ENCODE assay signal across 1 cellular context in genomic region chr1:2412395-2412772, GRCh38.
A peak's percentile ranks its signal among the peaks of the same experiment; 100 is the strongest.
TF ChIP-seq lines count a peak whose summit lies in the region.

Gene PEX10 (minus strand): TSS chr1:2412564. CDS start chr1:2412502, 62 bp downstream.

TF ChIP-seq in H1, 55 proteins besides CTCF, POLR2A, EP300 and RAD21:
- TF ChIP-seq ZNF274 (IDR thresholded peaks at IDR 0.05; ENCODE audit: borderline replicate concordance, extremely low read depth, low read length) (no peak), RFX5 (IDR thresholded peaks at IDR 0.05; ENCODE audit: borderline replicate concordance, low read depth, low read length) (no peak), ATF2 (IDR thresholded peaks at IDR 0.05; ENCODE audit: low read length) (no peak), ASH2L (IDR thresholded peaks at IDR 0.05; ENCODE audit: low read length) (peak; percentile 76), TAF1 (IDR thresholded peaks at IDR 0.05; ENCODE audit: low read depth, low read length) (peak; percentile 15; the same call in 1 of the 2 replicates), NRF1 (IDR thresholded peaks at IDR 0.05; ENCODE audit: low read depth, low read length) (no peak), FOSL1 (IDR thresholded peaks at IDR 0.05; ENCODE audit: insufficient read depth, low read depth, low read length) (no peak), CBX8 (IDR thresholded peaks at IDR 0.05; ENCODE audit: borderline replicate concordance, low read depth, low read length) (no peak), SIN3A (conservative IDR thresholded peaks at IDR 0.05 in 1 of 2, IDR thresholded peaks at IDR 0.05 in 1 of 2; ENCODE audit: low read depth in 1 of 2, low read length in 2 of 2) (peak in 1 of 2 experiments; percentile 91; a peak in 1 of 4 replicates), TAF7 (optimal IDR thresholded peaks at IDR 0.05; ENCODE audit: borderline replicate concordance, low read depth, low read length) (peak; percentile 66), RBBP5 (IDR thresholded peaks at IDR 0.05; ENCODE audit: borderline replicate concordance, low read depth, low read length) (peak; percentile 92), CHD7 (IDR thresholded peaks at IDR 0.05; ENCODE audit: insufficient replicate concordance, low read length) (no peak), ATF3 (IDR thresholded peaks at IDR 0.05; ENCODE audit: insufficient read depth, low read depth, low read length) (peak; percentile 82; the same call in 1 of the 2 replicates), TCF12 (IDR thresholded peaks at IDR 0.05; ENCODE audit: low read depth, low read length) (no peak), SUZ12 (IDR thresholded peaks at IDR 0.05; ENCODE audit: low read length) (no peak), KDM4A (IDR thresholded peaks at IDR 0.05; ENCODE audit: low read depth, low read length, severe bottlenecking) (peak; percentile 99), NANOG (IDR thresholded peaks at IDR 0.05; ENCODE audit: insufficient read depth, low read depth, low read length, poor library complexity, severe bottlenecking) (no peak), GABPA (IDR thresholded peaks at IDR 0.05; ENCODE audit: borderline replicate concordance, insufficient read depth, low read length) (no peak), TEAD4 (IDR thresholded peaks at IDR 0.05; ENCODE audit: low read depth, low read length) (no peak), POU5F1 (IDR thresholded peaks at IDR 0.05; ENCODE audit: low read depth, low read length) (no peak), EGR1 (IDR thresholded peaks at IDR 0.05; ENCODE audit: borderline replicate concordance, low read depth, low read length) (peak; percentile 82), BACH1 (IDR thresholded peaks at IDR 0.05; ENCODE audit: low read length) (no peak), HDAC6 (IDR thresholded peaks at IDR 0.05; ENCODE audit: low read depth, low read length) (no peak), CREB1 (IDR thresholded peaks at IDR 0.05) (peak; percentile 100), TBP (IDR thresholded peaks at IDR 0.05; ENCODE audit: low read depth, low read length) (peak; percentile 45; the same call in 1 of the 2 replicates), EZH2 (IDR thresholded peaks at IDR 0.05; ENCODE audit: low read depth, low read length, severe bottlenecking) (no peak), CBX5 (IDR thresholded peaks at IDR 0.05; ENCODE audit: low read depth, low read length) (no peak), SP2 (IDR thresholded peaks at IDR 0.05; ENCODE audit: low read length) (no peak), CHD2 (IDR thresholded peaks at IDR 0.05; ENCODE audit: low read length) (no peak), SIX5 (IDR thresholded peaks at IDR 0.05; ENCODE audit: low read depth, low read length) (no peak), CHD1 (IDR thresholded peaks at IDR 0.05; ENCODE audit: low read depth, low read length) (no peak), JUN (IDR thresholded peaks at IDR 0.05; ENCODE audit: low read depth, low read length) (no peak), CTBP2 (IDR thresholded peaks at IDR 0.05; ENCODE audit: borderline replicate concordance, insufficient read depth, insufficient read length, low read length) (no peak), MAFK (IDR thresholded peaks at IDR 0.05; ENCODE audit: low read depth, low read length) (no peak), BRCA1 (IDR thresholded peaks at IDR 0.05; ENCODE audit: low read depth, low read length) (no peak; the same call in 1 of the 2 replicates), HDAC2 (IDR thresholded peaks at IDR 0.05; ENCODE audit: borderline replicate concordance in 1 of 2, low read depth in 2 of 2, low read length in 2 of 2) (no peak), SP1 (IDR thresholded peaks at IDR 0.05; ENCODE audit: low read depth, low read length) (peak; percentile 73; the same call in 1 of the 2 replicates), KDM1A (IDR thresholded peaks at IDR 0.05; ENCODE audit: borderline replicate concordance, low read length) (no peak), USF2 (IDR thresholded peaks at IDR 0.05; ENCODE audit: low read length) (no peak), JUND (IDR thresholded peaks at IDR 0.05; ENCODE audit: low read length) (no peak), BCL11A (IDR thresholded peaks at IDR 0.05; ENCODE audit: low read depth in 2 of 2, low read length in 2 of 2) (no peak), KDM5A (IDR thresholded peaks at IDR 0.05; ENCODE audit: low read length) (no peak; the same call in 1 of the 2 replicates), GTF2F1 (IDR thresholded peaks at IDR 0.05; ENCODE audit: borderline replicate concordance, low read depth, low read length) (no peak), SIRT6 (IDR thresholded peaks at IDR 0.05; ENCODE audit: low read length) (no peak), SP4 (IDR thresholded peaks at IDR 0.05; ENCODE audit: low read length) (0 out of 2 replicates have a peak, but pooled peaks have one; percentile 27), PHF8 (conservative IDR thresholded peaks at IDR 0.05; ENCODE audit: low read depth, low read length) (peak; percentile 88), SAP30 (IDR thresholded peaks at IDR 0.05; ENCODE audit: insufficient read depth, insufficient replicate concordance, low read length) (no peak), SRF (IDR thresholded peaks at IDR 0.05; ENCODE audit: low read depth, low read length) (peak; percentile 81), RXRA (IDR thresholded peaks at IDR 0.05; ENCODE audit: insufficient read depth, low read depth, low read length) (no peak), POLR2AphosphoS5 (IDR thresholded peaks at IDR 0.05; ENCODE audit: low read depth, low read length) (peak; percentile 80), CEBPB (IDR thresholded peaks at IDR 0.05; ENCODE audit: low read depth, low read length) (no peak), YY1 (IDR thresholded peaks at IDR 0.05; ENCODE audit: low read depth, low read length) (peak; percentile 63; the same call in 1 of the 2 replicates), RNF2 (IDR thresholded peaks at IDR 0.05; ENCODE audit: borderline replicate concordance, low read depth, low read length, missing control alignments, poor library complexity, severe bottlenecking) (no peak)
- TF ChIP-seq, protein P1, sequence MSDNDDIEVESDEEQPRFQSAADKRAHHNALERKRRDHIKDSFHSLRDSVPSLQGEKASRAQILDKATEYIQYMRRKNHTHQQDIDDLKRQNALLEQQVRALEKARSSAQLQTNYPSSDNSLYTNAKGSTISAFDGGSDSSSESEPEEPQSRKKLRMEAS (IDR thresholded peaks at IDR 0.05), result peak; percentile 64; the same call in 1 of the 2 replicates
- TF ChIP-seq, protein P2, sequence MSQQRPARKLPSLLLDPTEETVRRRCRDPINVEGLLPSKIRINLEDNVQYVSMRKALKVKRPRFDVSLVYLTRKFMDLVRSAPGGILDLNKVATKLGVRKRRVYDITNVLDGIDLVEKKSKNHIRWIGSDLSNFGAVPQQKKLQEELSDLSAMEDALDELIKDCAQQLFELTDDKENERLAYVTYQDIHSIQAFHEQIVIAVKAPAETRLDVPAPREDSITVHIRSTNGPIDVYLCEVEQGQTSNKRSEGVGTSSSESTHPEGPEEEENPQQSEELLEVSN (IDR thresholded peaks at IDR 0.05), result no peak
